Comparison of ENCODE assay signal across 9 cellular contexts in the genomic region with DNA sequence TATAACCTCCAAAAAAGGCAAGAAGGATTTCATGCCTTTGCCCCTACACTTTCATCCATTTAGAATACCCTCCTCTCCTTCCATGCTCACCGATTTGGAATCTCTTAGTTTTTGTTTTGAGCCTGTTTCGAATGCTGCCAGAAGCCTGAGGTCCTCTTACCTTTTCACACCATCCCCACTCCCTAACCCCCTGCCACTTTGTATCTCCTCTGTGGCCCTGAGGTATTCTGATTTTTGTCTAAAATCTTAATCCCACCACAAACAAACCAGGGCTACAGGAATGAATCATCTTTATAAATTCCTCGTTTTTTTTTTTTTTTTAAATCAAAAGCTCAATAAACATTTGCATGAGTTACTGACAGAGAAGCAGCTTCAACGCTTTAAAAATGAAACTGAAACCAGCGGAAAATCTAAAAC. TPM values are rescaled to one million over a fixed set of nuclear protein-coding genes. Genes with fewer than 3 reads are reported as not detected.
DNase-seq lines count a peak whose midpoint lies in the region; ATAC-seq lines count a peak whose summit lies in the region.
"Had no signal": no experiment of that assay in that cellular context is flagged by ENCODE, and none has a peak within 500 bp of the region (broad histone marks: within the 10 kb centered on the region; RNA-seq: fewer than 3 reads in every experiment).

No MANE protein-coding gene starts in this region.

- peak overlapping the region; percentile 97 for H3K27ac ChIP-seq in thymus (ENCODE audit: low read depth)

- H3K36me3 ChIP-seq in thymus (ENCODE audit: control insufficient read depth, insufficient read depth), result peaks cover 13% of the 10 kb centered on the region

- ATAC-seq in HG03342 (IDR thresholded peaks at IDR 0.05; ENCODE audit: unreplicated experiment) (peak; percentile 12), HG03039 (IDR thresholded peaks at IDR 0.05; ENCODE audit: unreplicated experiment) (no peak)

- H3K27me3 Mint-ChIP-seq in activated naive CD4-positive, alpha-beta T cell treated with anti-CD3 and anti-CD28 coated beads, Interleukin-2, amount 50 U/mL, for 24 hours, result no peaks in the 10 kb centered on the region
- H3K27me3 Mint-ChIP-seq in activated naive CD8-positive, alpha-beta T cell, result no peaks in the 10 kb centered on the region

- peak overlapping the region; percentile 97 for H3K4me3 Mint-ChIP-seq in activated naive CD4-positive, alpha-beta T cell treated with anti-CD3 and anti-CD28 coated beads, Interleukin-2, amount 50 U/mL, for 24 hours
- peak overlapping the region; percentile 97 for H3K4me3 Mint-ChIP-seq in activated naive CD8-positive, alpha-beta T cell

- H3K4me1 ChIP-seq in thymus (ENCODE audit: control insufficient read depth, insufficient read depth, low read length), result peaks cover 7% of the 10 kb centered on the region

- H3K27me3 ChIP-seq in thymus (ENCODE audit: control insufficient read depth, insufficient read depth), result no peaks in the 10 kb centered on the region

- peak overlapping the region; percentile 90 for H3K4me3 ChIP-seq in thymus (ENCODE audit: low read length)

- H3K4me1 Mint-ChIP-seq in activated naive CD4-positive, alpha-beta T cell treated with anti-CD3 and anti-CD28 coated beads, Interleukin-2, amount 50 U/mL, for 24 hours, result peaks cover 26% of the 10 kb centered on the region
- peaks cover 31% of the 10 kb centered on the region for H3K4me1 Mint-ChIP-seq in activated naive CD8-positive, alpha-beta T cell (ENCODE audit: low read depth)

- H3K36me3 Mint-ChIP-seq in activated naive CD4-positive, alpha-beta T cell treated with anti-CD3 and anti-CD28 coated beads, Interleukin-2, amount 50 U/mL, for 24 hours, result peaks cover 31% of the 10 kb centered on the region
- peaks cover 28% of the 10 kb centered on the region for H3K36me3 Mint-ChIP-seq in activated naive CD8-positive, alpha-beta T cell

- no peaks in the 10 kb centered on the region for H3K9me3 ChIP-seq in thymus (ENCODE audit: control insufficient read depth)

- H3K27ac Mint-ChIP-seq in activated naive CD4-positive, alpha-beta T cell treated with anti-CD3 and anti-CD28 coated beads, Interleukin-2, amount 50 U/mL, for 24 hours, result peak overlapping the region; percentile 99
- peak overlapping the region; percentile 99 for H3K27ac Mint-ChIP-seq in activated naive CD8-positive, alpha-beta T cell

- no peaks in the 10 kb centered on the region for H3K9me3 Mint-ChIP-seq in activated naive CD4-positive, alpha-beta T cell treated with anti-CD3 and anti-CD28 coated beads, Interleukin-2, amount 50 U/mL, for 24 hours
- H3K9me3 Mint-ChIP-seq in activated naive CD8-positive, alpha-beta T cell (ENCODE audit: low read depth), result no peaks in the 10 kb centered on the region

- WGBS in thymus, result 1% methylated on average over 5 of the region's 5 CpGs

- no peak for DNase-seq in activated naive CD4-positive, alpha-beta T cell (lab: John Stamatoyannopoulos, UW)
- peak; percentile 39 for DNase-seq in left kidney (ENCODE audit: low read depth, low spot score)
- DNase-seq in A172 (ENCODE audit: low spot score), result no peak

RNA-seq across cellular contexts. Expression of a gene that starts 1.6 kb away (rescaled TPM):
- 3,585 TPM for polyA plus RNA-seq in thymus
- 995 and 1,086 TPM in 2 replicates for total RNA-seq in A172 (2014; rRNA removed; shearing (Covaris generic))

RNA-seq across cellular contexts. Expression of a gene that starts 14.3 kb away (rescaled TPM):
- polyA plus RNA-seq in thymus, result 12.4 TPM
- 6.7 and 7.3 TPM in 2 replicates for total RNA-seq in A172 (2014; rRNA removed; shearing (Covaris generic))

RNA-seq across cellular contexts. Expression of a gene that starts 55.1 kb away (rescaled TPM):
- polyA plus RNA-seq in thymus, result 10.5 TPM
- total RNA-seq in A172 (2014; rRNA removed; shearing (Covaris generic)), result 0.19 TPM in 1 of 2 replicates, not detected in the other
- polyA plus RNA-seq: neural cell had no signal
